17 cellular contexts compared by ENCODE assay signal in the genomic region with DNA sequence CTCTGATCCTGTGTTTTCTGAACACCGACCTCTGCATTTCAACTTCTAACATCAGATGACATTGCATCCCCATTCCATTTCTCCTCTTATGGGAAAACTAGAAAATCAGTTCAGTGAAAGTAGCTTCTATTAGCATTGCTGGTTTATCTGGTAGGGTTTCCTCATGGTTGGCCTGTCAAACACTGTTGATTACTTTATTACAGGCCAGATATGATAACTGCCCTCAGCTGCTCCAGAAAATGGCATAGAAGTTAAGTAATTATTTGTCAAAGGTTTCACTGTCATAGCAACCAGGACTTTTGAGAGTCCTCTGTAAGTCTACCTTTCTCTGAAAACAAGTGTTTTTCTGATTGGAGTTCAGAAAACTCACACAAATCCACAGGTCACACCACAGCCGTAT. TPM values are rescaled to one million over a fixed set of nuclear protein-coding genes. Genes with fewer than 3 reads are reported as not detected.
DNase-seq lines count a peak whose midpoint lies in the region; ATAC-seq and TF ChIP-seq lines count a peak whose summit lies in the region.
"Had no signal": no experiment of that assay in that cellular context is flagged by ENCODE, and none has a peak within 500 bp of the region (broad histone marks: within the 10 kb centered on the region; RNA-seq: fewer than 3 reads in every experiment).

No MANE protein-coding gene starts in this region.

- H3K9me3 ChIP-seq in CD4-positive, CD25-positive, alpha-beta regulatory T cell (ENCODE audit: control insufficient read depth in 2 of 2, low read length in 2 of 2), result no peaks in the 10 kb centered on the region
- H3K9me3 ChIP-seq in Karpas-422 (ENCODE audit: low read length), result no peaks in the 10 kb centered on the region
- H3K9me3 ChIP-seq: A549, Peyer's patch, SK-N-SH had no signal

- DNase-seq in CD4-positive, CD25-positive, alpha-beta regulatory T cell, result no peak
- DNase-seq in Karpas-422 (no peak), glutamatergic neuron (no peak), neural crest cell (ENCODE audit: low read depth, low spot score) (no peak), COR-L47 (lab: John Stamatoyannopoulos, UW) (no peak)
- DNase-seq: CD4-positive, alpha-beta memory T cell; H7; NCI-H1092 treated with DMSO at 0.1 percent for 48 hours; NCI-H1694 treated with DMSO at 0.1 percent for 48 hours; NCI-H345; Peyer's patch; Right ventricle myocardium superior; SK-N-SH had no signal

- H4K20me1 ChIP-seq in Karpas-422 (ENCODE audit: insufficient read depth, low read depth, low read length), result peaks cover 16% of the 10 kb centered on the region

- H3K36me3 ChIP-seq in CD4-positive, CD25-positive, alpha-beta regulatory T cell (ENCODE audit: control insufficient read depth, insufficient read depth, low read length), result no peaks in the 10 kb centered on the region
- peaks cover 22% of the 10 kb centered on the region; the same call in 1 of the 2 replicates for H3K36me3 ChIP-seq in Karpas-422 (ENCODE audit: insufficient read depth, low read length)
- H3K36me3 ChIP-seq: Peyer's patch had no signal

- peaks cover 3% of the 10 kb centered on the region for H3K36me3 Mint-ChIP-seq in CD4-positive, CD25-positive, alpha-beta regulatory T cell
- H3K36me3 Mint-ChIP-seq in glutamatergic neuron (ENCODE audit: unreplicated experiment) (no peaks in the 10 kb centered on the region), neural crest cell (ENCODE audit: low read depth) (no peaks in the 10 kb centered on the region)

- no peak overlapping the region for H3K27ac ChIP-seq in CD4-positive, CD25-positive, alpha-beta regulatory T cell (ENCODE audit: insufficient read depth, low read length, poor library complexity, severe bottlenecking)
- H3K27ac ChIP-seq in Karpas-422 (ENCODE audit: low read length), result peak overlapping the region; percentile 83
- H3K27ac ChIP-seq: A549, Peyer's patch had no signal

- H3K4me1 ChIP-seq in CD4-positive, CD25-positive, alpha-beta regulatory T cell (ENCODE audit: control insufficient read depth, insufficient read depth, low read length, poor library complexity, severe bottlenecking), result peaks cover 21% of the 10 kb centered on the region
- H3K4me1 ChIP-seq in Karpas-422 (ENCODE audit: low read length), result peaks cover 61% of the 10 kb centered on the region

- no peaks in the 10 kb centered on the region for H3K9me2 ChIP-seq in Karpas-422 (replicated peaks; ENCODE audit: insufficient read depth, low read length)
- H3K9me2 ChIP-seq: SK-N-SH had no signal

- TF ChIP-seq CTCF in glutamatergic neuron (IDR thresholded peaks at IDR 0.05; ENCODE audit: partially characterized antibody, unreplicated experiment), result no peak
- TF ChIP-seq CTCF in neural crest cell (conservative IDR thresholded peaks at IDR 0.05), result no peak

- peaks cover 21 to 73% (median 52%) of the 10 kb centered on the region in 4 donors for H3K4me1 Mint-ChIP-seq in CD4-positive, CD25-positive, alpha-beta regulatory T cell
- H3K4me1 Mint-ChIP-seq in glutamatergic neuron (ENCODE audit: low read depth, unreplicated experiment), result peaks cover 30% of the 10 kb centered on the region
- peaks cover 39% of the 10 kb centered on the region for H3K4me1 Mint-ChIP-seq in neural crest cell

- no peak for ATAC-seq in CD4-positive, CD25-positive, alpha-beta regulatory T cell (ENCODE audit: low read depth in 2 of 2)
- ATAC-seq in HG03139 (IDR thresholded peaks at IDR 0.05; ENCODE audit: unreplicated experiment), result no peak
- ATAC-seq in GM21528 (IDR thresholded peaks at IDR 0.05; ENCODE audit: low FRiP score, unreplicated experiment), result no peak
- ATAC-seq: A549, K562 had no signal

- H2AFZ ChIP-seq in Karpas-422 (ENCODE audit: low read length), result no peak overlapping the region

- H3K79me2 ChIP-seq in Karpas-422 (ENCODE audit: low read length), result peaks cover 73% of the 10 kb centered on the region

- peak overlapping the region in 3 of 4 donors; percentile 13 to 90 (median 48) for H3K4me3 Mint-ChIP-seq in CD4-positive, CD25-positive, alpha-beta regulatory T cell
- peak overlapping the region; percentile 53 for H3K4me3 Mint-ChIP-seq in glutamatergic neuron (ENCODE audit: unreplicated experiment)
- peak overlapping the region; percentile 60 for H3K4me3 Mint-ChIP-seq in neural crest cell

- no peak overlapping the region for H3K4me3 ChIP-seq in CD4-positive, CD25-positive, alpha-beta regulatory T cell (ENCODE audit: low read depth, low read length)
- H3K4me3 ChIP-seq in Karpas-422 (ENCODE audit: low read length), result peak overlapping the region; percentile 83
- H3K4me3 ChIP-seq: A549, K562, Peyer's patch had no signal

- peak overlapping the region; percentile 28 for H3K9ac ChIP-seq in Karpas-422 (ENCODE audit: low read length)
- H3K9ac ChIP-seq: SK-N-SH had no signal

- no peaks in the 10 kb centered on the region for H3K27me3 Mint-ChIP-seq in CD4-positive, CD25-positive, alpha-beta regulatory T cell
- H3K27me3 Mint-ChIP-seq in glutamatergic neuron (ENCODE audit: unreplicated experiment) (peaks cover 4% of the 10 kb centered on the region), neural crest cell (ENCODE audit: low read depth) (peaks cover 3% of the 10 kb centered on the region)
- H3K27me3 Mint-ChIP-seq: CD4-positive, alpha-beta memory T cell had no signal

- H3K27ac Mint-ChIP-seq in CD4-positive, CD25-positive, alpha-beta regulatory T cell, result no peak overlapping the region
- no peak overlapping the region for H3K27ac Mint-ChIP-seq in glutamatergic neuron (ENCODE audit: unreplicated experiment)
- H3K27ac Mint-ChIP-seq in neural crest cell (ENCODE audit: unreplicated experiment), result no peak overlapping the region
- H3K27ac Mint-ChIP-seq: CD4-positive, alpha-beta memory T cell had no signal

- H3K27me3 ChIP-seq in CD4-positive, CD25-positive, alpha-beta regulatory T cell (ENCODE audit: control insufficient read depth, insufficient read depth, low read length), result no peaks in the 10 kb centered on the region
- no peaks in the 10 kb centered on the region for H3K27me3 ChIP-seq in Karpas-422 (ENCODE audit: low read length)
- H3K27me3 ChIP-seq: Peyer's patch had no signal

- H3K9me3 Mint-ChIP-seq in CD4-positive, CD25-positive, alpha-beta regulatory T cell, result no peaks in the 10 kb centered on the region
- H3K9me3 Mint-ChIP-seq in glutamatergic neuron (ENCODE audit: unreplicated experiment), result peaks cover 9% of the 10 kb centered on the region
- no peaks in the 10 kb centered on the region for H3K9me3 Mint-ChIP-seq in neural crest cell
- H3K9me3 Mint-ChIP-seq: CD4-positive, alpha-beta memory T cell had no signal

- H3K4me2 ChIP-seq in Karpas-422 (ENCODE audit: low read depth, low read length, poor library complexity, severe bottlenecking), result peak overlapping the region; percentile 89
- H3K4me2 ChIP-seq: A549, SK-N-SH had no signal

RNA-seq across cellular contexts. Expression of gene GFOD2, which starts 3.0 kb away (rescaled TPM):
- total RNA-seq in CD4-positive, CD25-positive, alpha-beta regulatory T cell, result 11.2 TPM
- polyA plus RNA-seq in CD4-positive, CD25-positive, alpha-beta regulatory T cell, result 10 to 100 TPM in 3 of 4 donors, 1 to 10 TPM in 1; 9.0 to 12.1 (median 11.6) TPM
- 12.9 and 34.8 TPM in 2 replicates for total RNA-seq in Karpas-422 (2014; rRNA removed; shearing (Covaris generic); ENCODE audit: low replicate concordance)
- total RNA-seq in glutamatergic neuron (ENCODE audit: unreplicated experiment) (86.7 TPM), neural crest cell (33.8 and 34.3 TPM in 2 replicates)

RNA-seq across cellular contexts. Expression of gene C16orf86, which starts 49.5 kb away (rescaled TPM):
- 3.2 TPM for total RNA-seq in CD4-positive, CD25-positive, alpha-beta regulatory T cell
- 1 to 10 TPM; 3.9 to 6.8 (median 6.0) TPM for polyA plus RNA-seq in CD4-positive, CD25-positive, alpha-beta regulatory T cell
- total RNA-seq in Karpas-422 (2014; rRNA removed; shearing (Covaris generic); ENCODE audit: low replicate concordance), result 13.8 and 18.4 TPM in 2 replicates
- 3.4 TPM for total RNA-seq in glutamatergic neuron (ENCODE audit: unreplicated experiment)
- total RNA-seq in neural crest cell, result 1.7 and 2.0 TPM in 2 replicates

RNA-seq across cellular contexts. Expression of gene ENKD1, which starts 49.5 kb away (rescaled TPM):
- total RNA-seq in CD4-positive, CD25-positive, alpha-beta regulatory T cell, result 2.4 TPM
- polyA plus RNA-seq in CD4-positive, CD25-positive, alpha-beta regulatory T cell, result 1 to 10 TPM in 3 of 4 donors, under 1 TPM in 1; 0.65 to 2.9 (median 1.5) TPM
- 8.4 and 26.8 TPM in 2 replicates for total RNA-seq in Karpas-422 (2014; rRNA removed; shearing (Covaris generic); ENCODE audit: low replicate concordance)
- total RNA-seq in glutamatergic neuron (ENCODE audit: unreplicated experiment), result 19.0 TPM
- 23.3 and 24.5 TPM in 2 replicates for total RNA-seq in neural crest cell

RNA-seq across cellular contexts. Expression of gene PARD6A, which starts 55.3 kb away (rescaled TPM):
- total RNA-seq in CD4-positive, CD25-positive, alpha-beta regulatory T cell, result 6.2 TPM
- 10 to 100 TPM; 14.4 to 19.9 (median 18.2) TPM for polyA plus RNA-seq in CD4-positive, CD25-positive, alpha-beta regulatory T cell
- 13.6 and 16.3 TPM in 2 replicates for total RNA-seq in Karpas-422 (2014; rRNA removed; shearing (Covaris generic); ENCODE audit: low replicate concordance)
- 18.7 TPM for total RNA-seq in glutamatergic neuron (ENCODE audit: unreplicated experiment)
- total RNA-seq in neural crest cell, result 7.5 and 8.3 TPM in 2 replicates

RNA-seq across cellular contexts. Expression of gene ACD, which starts 56.0 kb away (rescaled TPM):
- 28.7 TPM for total RNA-seq in CD4-positive, CD25-positive, alpha-beta regulatory T cell
- polyA plus RNA-seq in CD4-positive, CD25-positive, alpha-beta regulatory T cell, result 10 to 100 TPM; 29.5 to 36.7 (median 32.5) TPM
- 19.1 and 50.4 TPM in 2 replicates for total RNA-seq in Karpas-422 (2014; rRNA removed; shearing (Covaris generic); ENCODE audit: low replicate concordance)
- total RNA-seq in glutamatergic neuron (ENCODE audit: unreplicated experiment), result 33.3 TPM
- total RNA-seq in neural crest cell, result 39.3 and 39.8 TPM in 2 replicates
